Comparison of ENCODE assay signal across 8 cellular contexts in the genomic region with DNA sequence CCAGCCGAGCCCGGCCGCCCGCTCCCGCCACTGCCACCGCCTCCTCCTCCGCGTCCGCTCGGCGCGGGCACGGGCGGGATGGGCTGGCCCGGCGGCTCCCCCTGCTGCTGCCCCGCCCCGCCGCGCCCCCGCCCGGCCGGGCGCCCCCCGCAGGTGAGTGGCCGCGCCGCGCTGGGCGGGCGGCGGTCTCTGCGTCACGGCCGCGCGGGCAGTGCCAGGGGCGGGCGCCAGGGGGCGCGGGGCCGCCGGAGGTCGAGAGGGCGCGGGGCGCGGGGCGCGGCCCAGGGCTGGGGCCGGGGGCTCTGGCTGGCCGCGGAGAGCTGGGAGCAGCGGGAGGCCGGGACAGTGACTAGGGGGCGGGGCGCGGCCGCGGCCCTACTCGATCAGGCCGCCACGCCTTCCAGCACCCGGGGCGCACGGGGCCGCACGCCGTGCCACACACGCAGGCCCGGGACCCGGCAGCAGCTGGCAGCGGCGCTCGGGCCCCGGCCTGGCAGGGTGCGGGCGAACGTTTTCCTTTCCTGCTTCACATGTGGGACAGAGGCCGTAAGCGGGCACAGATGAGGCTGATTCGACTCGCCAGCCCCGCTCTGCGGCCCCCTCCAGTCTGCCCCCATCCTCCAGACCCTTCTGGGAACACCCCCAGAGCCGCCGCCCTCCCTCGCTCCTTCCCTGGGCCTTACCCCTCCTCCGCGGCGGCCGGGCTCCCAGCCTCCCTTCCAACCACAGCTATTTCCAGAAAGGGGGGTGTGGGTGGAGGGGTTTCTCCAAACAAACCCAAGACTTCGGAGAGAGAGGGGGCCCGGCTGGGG. TPM values are rescaled to one million over a fixed set of nuclear protein-coding genes. Genes with fewer than 3 reads are reported as not detected.
DNase-seq lines count a peak whose midpoint lies in the region; ATAC-seq, FAIRE-seq and TF ChIP-seq lines count a peak whose summit lies in the region.

No MANE protein-coding gene starts in this region.

- H3K4me3 ChIP-seq in astrocyte (ENCODE audit: insufficient read depth, low read depth, low read length) = peak overlapping the region; percentile 49

- H3K27me3 ChIP-seq in astrocyte (ENCODE audit: insufficient read depth, low read length) = no peaks in the 10 kb centered on the region

- H3K27me3 Mint-ChIP-seq in IgD-negative memory B cell (no peaks in the 10 kb centered on the region), T-helper 17 cell (no peaks in the 10 kb centered on the region), astrocyte (ENCODE audit: low read depth, unreplicated experiment) (no peaks in the 10 kb centered on the region)

- H3K4me3 Mint-ChIP-seq in IgD-negative memory B cell = peak overlapping the region; percentile 65 to 98 (median 91)
- peak overlapping the region; percentile 75 for H3K4me3 Mint-ChIP-seq in T-helper 17 cell
- H3K4me3 Mint-ChIP-seq in astrocyte (ENCODE audit: unreplicated experiment) = peak overlapping the region; percentile 78

- ATAC-seq in GM21390 (IDR thresholded peaks at IDR 0.05; ENCODE audit: unreplicated experiment) = peak; percentile 73
- ATAC-seq in T-helper 17 cell = peak; percentile 85
- peak; percentile 7 for ATAC-seq in sciatic nerve

- H3K36me3 Mint-ChIP-seq in IgD-negative memory B cell (no peaks in the 10 kb centered on the region), T-helper 17 cell (ENCODE audit: low read depth) (no peaks in the 10 kb centered on the region), astrocyte (ENCODE audit: low read depth, unreplicated experiment) (peaks cover 5% of the 10 kb centered on the region)

- H3K9me3 Mint-ChIP-seq in IgD-negative memory B cell (no peaks in the 10 kb centered on the region), astrocyte (ENCODE audit: unreplicated experiment) (peaks cover 3% of the 10 kb centered on the region)

- H4K20me1 ChIP-seq in astrocyte (ENCODE audit: insufficient read depth, low read length) = peaks cover 18% of the 10 kb centered on the region

- H3K9me3 ChIP-seq in T-helper 17 cell (ENCODE audit: control insufficient read depth, low read length, poor library complexity, severe bottlenecking) (no peaks in the 10 kb centered on the region), astrocyte (ENCODE audit: insufficient read depth, low read depth, low read length) (no peaks in the 10 kb centered on the region)

- H3K9ac ChIP-seq in astrocyte (ENCODE audit: low read length) = peak overlapping the region; percentile 84

- no peak overlapping the region for H3K27ac Mint-ChIP-seq in IgD-negative memory B cell
- H3K27ac Mint-ChIP-seq in T-helper 17 cell = peak overlapping the region; percentile 68
- peak overlapping the region; percentile 96 for H3K27ac Mint-ChIP-seq in astrocyte (ENCODE audit: unreplicated experiment)

- peak overlapping the region; percentile 43 for H2AFZ ChIP-seq in astrocyte (ENCODE audit: low read depth, low read length)

- no peak for TF ChIP-seq CTCF in astrocyte (IDR thresholded peaks at IDR 0.05; ENCODE audit: insufficient read depth, low read depth, low read length)

- FAIRE-seq in astrocyte (lab: Jason Lieb, UNC) = no peak

- peak overlapping the region; percentile 95 for H3K4me2 ChIP-seq in astrocyte (ENCODE audit: low read length)

- DNase-seq in CMK (ENCODE audit: low read depth) = peak; percentile 70
- DNase-seq in T-helper 17 cell = peak; percentile 71 to 80 (median 76)
- peak; percentile 74 for DNase-seq in astrocyte (ENCODE audit: low read depth)
- DNase-seq in hypothalamus (lab: John Stamatoyannopoulos, UW) = peak in 49 of 51 donors; percentile 37 to 88 (median 73)
- peak; percentile 89 for DNase-seq in sciatic nerve (ENCODE audit: low spot score)
- DNase-seq in amniotic stem cell (lab: John Stamatoyannopoulos, UW) = no peak

- H3K36me3 ChIP-seq in astrocyte (ENCODE audit: insufficient read depth, low read length) = peaks cover 4% of the 10 kb centered on the region

- peak overlapping the region; percentile 85 for H3K27ac ChIP-seq in astrocyte (ENCODE audit: low read depth, low read length)

- intact Hi-C loops in sciatic nerve (cut with DNase I) = no loop called here

- H3K4me1 Mint-ChIP-seq in IgD-negative memory B cell (peaks cover 0 to 5% (median 2%) of the 10 kb centered on the region in 3 donors), T-helper 17 cell (peaks cover 32% of the 10 kb centered on the region), astrocyte (ENCODE audit: low read depth, unreplicated experiment) (peaks cover 55% of the 10 kb centered on the region)

- H3K4me1 ChIP-seq in astrocyte (ENCODE audit: insufficient read depth, low read length) = peaks cover 61% of the 10 kb centered on the region

- H3K79me2 ChIP-seq in astrocyte (ENCODE audit: insufficient read depth, low read length) = peaks cover 32% of the 10 kb centered on the region

RNA-seq across cellular contexts. Expression of a gene that starts 2.4 kb away (rescaled TPM):
- polyA plus RNA-seq in IgD-negative memory B cell = not detected
- total RNA-seq in T-helper 17 cell (1 to 10 TPM; 1.4 to 3.1 TPM), astrocyte (15.4 and 21.1 TPM in 2 replicates), sciatic nerve (265 TPM)

RNA-seq across cellular contexts. Expression of a gene that starts 31.8 kb away (rescaled TPM):
- polyA plus RNA-seq in IgD-negative memory B cell = 30.4 TPM
- total RNA-seq in T-helper 17 cell = 10 to 100 TPM; 23.1 to 29.6 TPM
- 21.8 and 22.8 TPM in 2 replicates for total RNA-seq in astrocyte
- total RNA-seq in sciatic nerve = 61.0 TPM

RNA-seq across cellular contexts. Expression of a gene that starts 41.2 kb away (rescaled TPM):
- polyA plus RNA-seq in IgD-negative memory B cell = 104 TPM
- 100 to 1,000 TPM; 635 to 667 TPM for total RNA-seq in T-helper 17 cell
- total RNA-seq in astrocyte = 231 and 242 TPM in 2 replicates
- 522 TPM for total RNA-seq in sciatic nerve

RNA-seq across cellular contexts. Expression of a gene that starts 50.0 kb away (rescaled TPM):
- polyA plus RNA-seq in IgD-negative memory B cell = 1.0 TPM
- total RNA-seq in T-helper 17 cell = under 1 TPM in 1 of 2 donors, not detected in 1; 0.45 TPM
- total RNA-seq in astrocyte = 20.8 and 26.3 TPM in 2 replicates
- total RNA-seq in sciatic nerve = 1,832 TPM

RNA-seq across cellular contexts. Expression of a gene that starts 55.9 kb away (rescaled TPM):
- polyA plus RNA-seq in IgD-negative memory B cell = not detected
- total RNA-seq in T-helper 17 cell (1 to 10 TPM in 1 of 2 donors, under 1 TPM in 1; 0.83 to 2.5 TPM), astrocyte (not detected in 2 replicates), sciatic nerve (1.2 TPM)

Comparison
In these comparisons a context has a peak if more than half of its experiments do, and no peak if none do; other contexts are left out.
1. ATAC-seq: peak in every context shown above with its lines; median percentile 85 in T-helper 17 cell; 73 in GM21390; 7 in sciatic nerve.
2. H3K27ac Mint-ChIP-seq: peak in T-helper 17 cell (single experiment) and astrocyte (single experiment); none in IgD-negative memory B cell (0 of 3).
3. RNA of a gene that starts 2.4 kb away (total RNA-seq): 265 TPM in sciatic nerve (single experiment); 15.4 to 21.1 TPM in astrocyte and 1.4 to 3.1 TPM in T-helper 17 cell; every median in the first group is over 10 times any median in the second.
4. Peak in every context shown above with its lines, with median percentiles within 50 percentile points of each other: H3K4me3 Mint-ChIP-seq.